In the genomic region with DNA sequence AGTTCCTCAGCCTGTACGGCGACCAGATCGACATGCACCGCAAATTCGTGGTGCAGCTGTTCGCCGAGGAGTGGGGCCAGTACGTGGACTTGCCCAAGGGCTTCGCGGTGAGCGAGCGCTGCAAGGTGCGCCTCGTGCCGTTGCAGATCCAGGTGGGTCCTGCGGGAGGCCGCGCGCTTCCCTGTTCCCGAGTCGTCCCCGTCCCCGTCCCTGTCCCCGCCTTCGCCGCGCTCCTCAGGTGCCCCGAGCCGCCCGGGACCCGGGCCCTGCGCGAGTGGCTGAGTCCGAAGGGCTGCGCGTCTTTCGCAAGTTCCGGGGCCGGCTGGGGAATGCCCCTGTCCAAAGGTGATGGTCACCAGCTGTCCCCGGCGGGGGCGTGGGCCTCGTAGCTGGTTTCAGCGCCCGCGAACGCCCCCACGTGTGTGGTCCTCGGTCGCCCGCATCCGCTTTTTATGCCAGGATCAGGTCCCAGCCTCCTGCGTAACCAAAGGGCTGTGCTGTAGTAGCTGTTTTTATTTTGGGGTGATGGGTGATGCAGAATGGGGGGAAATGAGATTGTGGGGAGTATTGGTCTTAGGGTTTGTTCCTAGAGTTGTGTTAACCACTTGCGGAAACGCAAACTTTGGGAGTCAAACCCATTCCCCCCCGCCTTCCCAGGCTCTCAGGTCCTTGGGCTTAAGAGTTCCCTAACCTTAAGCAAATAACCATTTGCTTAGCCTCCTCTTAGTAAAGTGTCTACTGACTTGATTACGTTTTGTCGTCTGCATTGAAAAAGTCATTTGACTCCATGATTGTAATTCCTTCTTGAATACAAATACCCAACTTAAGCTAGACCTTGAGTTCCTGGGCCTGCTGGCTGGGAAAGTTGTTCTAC, we compare ENCODE assay signal across 8 cellular contexts. TPM values are rescaled to one million over a fixed set of nuclear protein-coding genes. Genes with fewer than 3 reads are reported as not detected.
DNase-seq lines count a peak whose midpoint lies in the region; ATAC-seq and TF ChIP-seq lines count a peak whose summit lies in the region.

No MANE protein-coding gene starts in this region.

- BruUV-seq in A673 (replicated peaks; lab: Mats Ljungman, UMichigan) = TSS peak; percentile 48

- peak; percentile 57 for ATAC-seq in GM18511 (IDR thresholded peaks at IDR 0.05; ENCODE audit: unreplicated experiment)
- ATAC-seq in HG02970 (IDR thresholded peaks at IDR 0.05; ENCODE audit: low FRiP score, unreplicated experiment) = peak; percentile 42
- ATAC-seq in naive B cell (ENCODE audit: low read depth in 2 of 2) = peak; percentile 5 to 8

- H3K27me3 Mint-ChIP-seq in naive B cell = peaks cover 15 to 19% (median 17%) of the 10 kb centered on the region in 3 donors
- H3K27me3 Mint-ChIP-seq in stimulated activated naive CD8-positive, alpha-beta T cell treated with anti-CD3 and anti-CD28 coated beads, Interleukin-15, Interleukin-2, amounts not matched to agents 100 ng/mL and 50 ng/mL, for 24 hours = peaks cover 15% of the 10 kb centered on the region

- peak overlapping the region; percentile 69 for H3K4me3 ChIP-seq in A673 (ENCODE audit: low read depth, low read length, poor library complexity, severe bottlenecking)

- H3K4me3 Mint-ChIP-seq in naive B cell = peak overlapping the region; percentile 84 to 93 (median 90)
- peak overlapping the region; percentile 88 for H3K4me3 Mint-ChIP-seq in stimulated activated naive CD8-positive, alpha-beta T cell treated with anti-CD3 and anti-CD28 coated beads, Interleukin-15, Interleukin-2, amounts not matched to agents 100 ng/mL and 50 ng/mL, for 24 hours

- peaks cover 9 to 25% (median 13%) of the 10 kb centered on the region in 3 donors for H3K4me1 Mint-ChIP-seq in naive B cell
- H3K4me1 Mint-ChIP-seq in stimulated activated naive CD8-positive, alpha-beta T cell treated with anti-CD3 and anti-CD28 coated beads, Interleukin-15, Interleukin-2, amounts not matched to agents 100 ng/mL and 50 ng/mL, for 24 hours (ENCODE audit: low read depth) = peaks cover 34% of the 10 kb centered on the region

- CTCF ChIA-PET in A673 (lab: Charles Lee) = no interaction called here

- no peak for TF ChIP-seq CTCF in A673 (conservative IDR thresholded peaks at IDR 0.05; ENCODE audit: low read depth, low read length)

- H3K9me3 ChIP-seq in A673 (ENCODE audit: low read depth, low read length, poor library complexity, severe bottlenecking) = no peaks in the 10 kb centered on the region

- peak overlapping the region; percentile 74 for H3K27ac ChIP-seq in A673 (ENCODE audit: low read depth, low read length, poor library complexity, severe bottlenecking)

- no peaks in the 10 kb centered on the region for H3K36me3 Mint-ChIP-seq in naive B cell
- H3K36me3 Mint-ChIP-seq in stimulated activated naive CD8-positive, alpha-beta T cell treated with anti-CD3 and anti-CD28 coated beads, Interleukin-15, Interleukin-2, amounts not matched to agents 100 ng/mL and 50 ng/mL, for 24 hours (ENCODE audit: low read depth) = no peaks in the 10 kb centered on the region

- H3K27ac Mint-ChIP-seq in naive B cell = peak overlapping the region; percentile 39 to 93 (median 68)
- H3K27ac Mint-ChIP-seq in stimulated activated naive CD8-positive, alpha-beta T cell treated with anti-CD3 and anti-CD28 coated beads, Interleukin-15, Interleukin-2, amounts not matched to agents 100 ng/mL and 50 ng/mL, for 24 hours = peak overlapping the region; percentile 82

- peaks cover 5% of the 10 kb centered on the region for H3K27me3 ChIP-seq in A673 (replicated peaks; ENCODE audit: insufficient read depth, low read depth, low read length, poor library complexity)

- no peaks in the 10 kb centered on the region for H3K36me3 ChIP-seq in A673 (ENCODE audit: insufficient read depth, low read length, poor library complexity, severe bottlenecking)

- no peaks in the 10 kb centered on the region for H3K9me3 Mint-ChIP-seq in naive B cell
- H3K9me3 Mint-ChIP-seq in stimulated activated naive CD8-positive, alpha-beta T cell treated with anti-CD3 and anti-CD28 coated beads, Interleukin-15, Interleukin-2, amounts not matched to agents 100 ng/mL and 50 ng/mL, for 24 hours = no peaks in the 10 kb centered on the region

- POLR2A ChIA-PET in A673 (lab: Charles Lee; ENCODE audit: low non-redundant PET) = no interaction called here

- H3K4me1 ChIP-seq in A673 (ENCODE audit: insufficient read depth, low read length, poor library complexity, severe bottlenecking) = peaks cover 15% of the 10 kb centered on the region

- DNase-seq in A673 (ENCODE audit: low spot score) (peak; percentile 33), NCI-H460 (ENCODE audit: extremely low read depth, low read depth) (peak; percentile 21), fibroblast of gingiva (ENCODE audit: low read depth) (peak; percentile 34), naive B cell (no peak)
- peak; percentile 42 for DNase-seq in activated CD8-positive, alpha-beta memory T cell treated with anti-CD3 and anti-CD28 coated beads, Interleukin-2, amount 50 U/mL, for 4 hours

- intact Hi-C loops in A673 (cut with micrococcal nuclease; ENCODE audit: unreplicated experiment) = no loop called here

RNA-seq across cellular contexts. Expression of gene ISOC1, which starts 0.6 kb away (rescaled TPM):
- total RNA-seq in A673 (2021) = 18.3 and 21.1 TPM in 2 replicates
- 29.8 and 30.9 TPM in 2 replicates for total RNA-seq in NCI-H460 (2014; rRNA removed; shearing (Covaris generic))
- polyA plus RNA-seq in NCI-H460 (2014; cell fraction: nucleus; rRNA removed) = 52.7 and 55.7 TPM in 2 replicates
- 10 to 100 TPM; 17.1 to 38.2 (median 21.4) TPM for polyA plus RNA-seq in naive B cell (ENCODE audit: low read depth in 6 of 6)

Comparison
In these comparisons a context has a peak if more than half of its experiments do, and no peak if none do; other contexts are left out.
1. ATAC-seq: peak in every context shown above with its lines; median percentile 57 in GM18511; 42 in HG02970; 6 in naive B cell.